In the genomic region with DNA sequence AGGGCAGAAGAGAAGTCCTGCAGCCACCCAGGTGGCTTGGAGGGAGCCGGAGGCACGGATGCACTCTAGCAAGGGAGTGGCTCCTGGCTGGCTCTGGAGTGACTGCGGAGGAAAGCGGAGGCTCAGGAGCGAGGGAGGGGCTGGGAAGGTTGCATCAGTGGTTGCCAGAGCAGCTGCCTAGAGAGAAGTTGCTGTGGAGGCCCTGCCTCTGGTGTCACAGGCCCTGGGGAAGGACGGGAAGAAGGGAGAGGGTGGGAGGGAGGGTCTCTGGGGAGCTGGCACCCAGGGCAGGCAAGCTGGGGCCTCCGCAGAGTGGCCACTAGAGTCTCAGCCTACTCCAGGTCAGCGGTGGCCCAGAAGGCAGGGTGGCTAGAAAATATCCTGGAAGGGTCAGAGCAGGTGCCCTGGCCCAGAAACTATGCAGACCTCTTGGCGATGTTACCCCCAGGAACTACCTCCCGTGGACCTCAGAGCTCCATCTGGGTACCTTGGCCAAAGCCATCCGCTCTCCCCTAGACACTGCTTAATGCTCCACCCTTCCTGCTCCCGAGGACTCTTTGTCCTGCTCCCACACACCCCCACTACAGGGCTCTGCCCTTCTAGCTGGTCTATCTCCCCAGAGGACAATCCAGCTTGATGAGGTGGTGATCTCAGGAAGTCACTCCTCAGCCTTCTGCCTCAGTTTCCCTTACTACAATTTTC, we compare ENCODE assay signal across 31 cellular contexts.
DNase-seq lines count a peak whose midpoint lies in the region; ATAC-seq and TF ChIP-seq lines count a peak whose summit lies in the region.
"Had no signal": no experiment of that assay in that cellular context is flagged by ENCODE, and none has a peak within 500 bp of the region (broad histone marks: within the 10 kb centered on the region; RNA-seq: fewer than 3 reads in every experiment).

No MANE protein-coding gene starts in this region.

- H3F3A ChIP-seq in GM23338 (replicated peaks; ENCODE audit: low read depth), result peaks cover 17% of the 10 kb centered on the region

- H3K9me3 Mint-ChIP-seq in GM23338, result no peaks in the 10 kb centered on the region
- H3K9me3 Mint-ChIP-seq: activated CD4-positive, alpha-beta T cell treated with anti-CD3 and anti-CD28 coated beads, Interleukin-2, amount 10 ng/mL, durations not matched to agents 24 days and 14 days; activated naive CD4-positive, alpha-beta T cell treated with anti-CD3 and anti-CD28 coated beads, Interleukin-2, amount 50 U/mL, for 72 hours; nephron; stimulated activated naive CD8-positive, alpha-beta T cell treated with anti-CD3 and anti-CD28 coated beads, Interleukin-15, Interleukin-2, amounts not matched to agents 100 ng/mL and 50 ng/mL, for 24 hours had no signal

- ATAC-seq in GM23338 (peak; percentile 3), psoas muscle (no peak)
- ATAC-seq: activated naive CD4-positive, alpha-beta T cell treated with anti-CD3 and anti-CD28 coated beads, Interleukin-2, amount 50 U/mL, for 72 hours had no signal

- H3K4me2 ChIP-seq in BLaER1 treated with 17β-estradiol and CSF1 and Interleukin-3, amounts not matched to agents 10 nM and 100 nM, result peak overlapping the region in 7 of 11 experiments; percentile 83 to 99 (median 95); a peak in 13 of 22 replicates
- peak overlapping the region; percentile 100 for H3K4me2 ChIP-seq in GM23338

- WGBS in psoas muscle, 3 donors, result 72 to 93% (median 82%) methylated on average over 11 to 12 of the region's 12 CpGs

- H3K36me3 Mint-ChIP-seq in GM23338 (ENCODE audit: low read depth), result peaks cover 23% of the 10 kb centered on the region
- H3K36me3 Mint-ChIP-seq: activated naive CD4-positive, alpha-beta T cell treated with anti-CD3 and anti-CD28 coated beads, Interleukin-2, amount 50 U/mL, for 72 hours had no signal

- peaks cover 0 to 15% (median 8%) of the 10 kb centered on the region in 11 experiments; a peak in 10 of 22 replicates for H3K9me3 ChIP-seq in BLaER1 treated with 17β-estradiol and CSF1 and Interleukin-3, amounts not matched to agents 10 nM and 100 nM (replicated peaks in 1 of 11)
- H3K9me3 ChIP-seq in WERI-Rb-1 (ENCODE audit: severe bottlenecking), result no peaks in the 10 kb centered on the region
- no peaks in the 10 kb centered on the region for H3K9me3 ChIP-seq in psoas muscle
- H3K9me3 ChIP-seq: breast epithelium, ovary, Peyer's patch, thoracic aorta had no signal

- peak overlapping the region; percentile 59 for H3K27ac Mint-ChIP-seq in GM23338
- H3K27ac Mint-ChIP-seq: activated CD4-positive, alpha-beta T cell treated with anti-CD3 and anti-CD28 coated beads, Interleukin-2, amount 10 ng/mL, durations not matched to agents 24 days and 14 days; activated naive CD4-positive, alpha-beta T cell treated with anti-CD3 and anti-CD28 coated beads, Interleukin-2, amount 50 U/mL, for 72 hours; B cell; nephron; stimulated activated naive CD8-positive, alpha-beta T cell treated with anti-CD3 and anti-CD28 coated beads, Interleukin-15, Interleukin-2, amounts not matched to agents 100 ng/mL and 50 ng/mL, for 24 hours had no signal

- peaks cover 59 to 94% (median 69%) of the 10 kb centered on the region in 11 experiments for H3K27me3 ChIP-seq in BLaER1 treated with 17β-estradiol and CSF1 and Interleukin-3, amounts not matched to agents 10 nM and 100 nM
- H3K27me3 ChIP-seq in GM23338 (ENCODE audit: insufficient read depth) (peaks cover 27% of the 10 kb centered on the region), WERI-Rb-1 (ENCODE audit: insufficient read depth, low read depth, severe bottlenecking) (no peaks in the 10 kb centered on the region), psoas muscle (ENCODE audit: insufficient read depth in 3 of 3, low read length in 2 of 3) (peaks cover 0 to 39% (median 32%) of the 10 kb centered on the region in 3 donors)

- intact Hi-C loops in psoas muscle (cut with DNase I), result no loop called here

- H3K9me2 ChIP-seq in GM23338 (ENCODE audit: insufficient read depth), result no peaks in the 10 kb centered on the region

- H3K27me3 Mint-ChIP-seq in GM23338 (ENCODE audit: insufficient read depth, low read depth, poor library complexity), result peaks cover 47% of the 10 kb centered on the region

- no peak overlapping the region for H3K9ac ChIP-seq in BLaER1 treated with 17β-estradiol and CSF1 and Interleukin-3, amounts not matched to agents 10 nM and 100 nM

- H3K36me3 ChIP-seq in BLaER1 treated with 17β-estradiol and CSF1 and Interleukin-3, amounts not matched to agents 10 nM and 100 nM, result no peaks in the 10 kb centered on the region
- H3K36me3 ChIP-seq in GM23338 (ENCODE audit: insufficient read depth) (no peaks in the 10 kb centered on the region), WERI-Rb-1 (peaks cover 82% of the 10 kb centered on the region), psoas muscle (ENCODE audit: insufficient read depth in 1 of 2, low read depth in 1 of 2) (no peaks in the 10 kb centered on the region)
- H3K36me3 ChIP-seq: breast epithelium, ovary, Peyer's patch, thoracic aorta had no signal

- H2AFZ ChIP-seq in GM23338, result no peak overlapping the region

- peaks cover 31 to 86% (median 76%) of the 10 kb centered on the region in 10 experiments for H3K4me1 ChIP-seq in BLaER1 treated with 17β-estradiol and CSF1 and Interleukin-3, amounts not matched to agents 10 nM and 100 nM
- H3K4me1 ChIP-seq in GM23338 (ENCODE audit: insufficient read depth), result peaks cover 70% of the 10 kb centered on the region
- peaks cover 3% of the 10 kb centered on the region for H3K4me1 ChIP-seq in psoas muscle

- TF ChIP-seq CTCF in GM23338 (conservative IDR thresholded peaks at IDR 0.05; ENCODE audit: low read depth in 2 of 2) (no peak), WERI-Rb-1 (IDR thresholded peaks at IDR 0.05; ENCODE audit: low read depth, low read length) (no peak), psoas muscle (IDR thresholded peaks at IDR 0.05) (no peak)

- H3K4me3 Mint-ChIP-seq in GM23338, result peak overlapping the region; percentile 56
- H3K4me3 Mint-ChIP-seq: activated CD4-positive, alpha-beta T cell treated with anti-CD3 and anti-CD28 coated beads, Interleukin-2, amount 10 ng/mL, durations not matched to agents 24 days and 14 days; B cell; nephron; stimulated activated naive CD8-positive, alpha-beta T cell treated with anti-CD3 and anti-CD28 coated beads, Interleukin-15, Interleukin-2, amounts not matched to agents 100 ng/mL and 50 ng/mL, for 24 hours had no signal

- DNase-seq in GM23338 (ENCODE audit: low spot score), result peak; percentile 84
- no peak for DNase-seq in WERI-Rb-1
- peak; percentile 72 for DNase-seq in iPS-NIHi7 (ENCODE audit: extremely low spot score)
- no peak for DNase-seq in NCI-H345 (lab: John Stamatoyannopoulos, UW)
- DNase-seq in psoas muscle, result no peak
- no peak for DNase-seq in T-helper 1 cell
- DNase-seq: activated CD4-positive, alpha-beta T cell treated with anti-CD3 and anti-CD28 coated beads, Interleukin-2, amount 10 ng/mL, durations not matched to agents 24 days and 14 days; activated CD8-positive, alpha-beta memory T cell treated with anti-CD3 and anti-CD28 coated beads for 24 hours; activated effector memory CD4-positive, alpha-beta T cell treated with Interleukin-2 at 50 U/mL for 16 hours; activated T-cell treated with anti-CD3 and anti-CD28 coated beads for 4 hours; amygdala; dorsolateral prefrontal cortex; foreskin melanocyte; GF-D8; NCI-H1048; NCI-H1694 treated with DMSO at 0.1 percent for 48 hours; NCI-H774; ovary; Peyer's patch; SIG-M5; small intestine; SW 1271; T-helper 9 cell had no signal

- no peak overlapping the region for H3K27ac ChIP-seq in BLaER1 treated with 17β-estradiol and CSF1 and Interleukin-3, amounts not matched to agents 10 nM and 100 nM
- peak overlapping the region; percentile 90 for H3K27ac ChIP-seq in GM23338 (ENCODE audit: low read depth)
- H3K27ac ChIP-seq in WERI-Rb-1, result peak overlapping the region; percentile 70
- no peak overlapping the region for H3K27ac ChIP-seq in psoas muscle
- H3K27ac ChIP-seq: breast epithelium, dorsolateral prefrontal cortex, ovary, Peyer's patch, thoracic aorta, VCaP had no signal

- peaks cover 0 to 88% (median 61%) of the 10 kb centered on the region in 11 experiments; a peak in 17 of 22 replicates for H4K20me1 ChIP-seq in BLaER1 treated with 17β-estradiol and CSF1 and Interleukin-3, amounts not matched to agents 10 nM and 100 nM
- peaks cover 9% of the 10 kb centered on the region for H4K20me1 ChIP-seq in GM23338 (replicated peaks; ENCODE audit: insufficient read depth)

- no peak overlapping the region for H3K4me3 ChIP-seq in BLaER1 treated with 17β-estradiol and CSF1 and Interleukin-3, amounts not matched to agents 10 nM and 100 nM
- H3K4me3 ChIP-seq in GM23338, result peak overlapping the region; percentile 93
- H3K4me3 ChIP-seq in WERI-Rb-1 (ENCODE audit: low read depth, low read length), result no peak overlapping the region
- no peak overlapping the region for H3K4me3 ChIP-seq in psoas muscle
- H3K4me3 ChIP-seq: breast epithelium, dorsolateral prefrontal cortex, ovary, Peyer's patch, thoracic aorta had no signal

- peaks cover 68% of the 10 kb centered on the region for H3K4me1 Mint-ChIP-seq in GM23338

- peaks cover 73% of the 10 kb centered on the region for H3K79me2 ChIP-seq in GM23338 (replicated peaks; ENCODE audit: insufficient read depth)

TF ChIP-seq in GM23338, 12 proteins besides CTCF, POLR2A, EP300 and RAD21 (continues in another document):
- no peak for TF ChIP-seq CREB1 (CRISPR knock-in tag; IDR thresholded peaks at IDR 0.05; ENCODE audit: low read depth)

Comparison
In these comparisons a context has a peak if more than half of its experiments do, and no peak if none do; other contexts are left out.
1. H3K27ac ChIP-seq: peak in GM23338 (single experiment) and WERI-Rb-1 (single experiment); none in BLaER1 treated with 17β-estradiol and CSF1 and Interleukin-3, amounts not matched to agents 10 nM and 100 nM (0 of 11) and psoas muscle (single experiment).
2. DNase-seq: peak in GM23338 (single experiment) and iPS-NIHi7 (single experiment); none in WERI-Rb-1 (single experiment), NCI-H345 (single experiment), psoas muscle (0 of 2) and T-helper 1 cell (0 of 5).